8 cellular contexts compared by ENCODE assay signal in the genomic region with DNA sequence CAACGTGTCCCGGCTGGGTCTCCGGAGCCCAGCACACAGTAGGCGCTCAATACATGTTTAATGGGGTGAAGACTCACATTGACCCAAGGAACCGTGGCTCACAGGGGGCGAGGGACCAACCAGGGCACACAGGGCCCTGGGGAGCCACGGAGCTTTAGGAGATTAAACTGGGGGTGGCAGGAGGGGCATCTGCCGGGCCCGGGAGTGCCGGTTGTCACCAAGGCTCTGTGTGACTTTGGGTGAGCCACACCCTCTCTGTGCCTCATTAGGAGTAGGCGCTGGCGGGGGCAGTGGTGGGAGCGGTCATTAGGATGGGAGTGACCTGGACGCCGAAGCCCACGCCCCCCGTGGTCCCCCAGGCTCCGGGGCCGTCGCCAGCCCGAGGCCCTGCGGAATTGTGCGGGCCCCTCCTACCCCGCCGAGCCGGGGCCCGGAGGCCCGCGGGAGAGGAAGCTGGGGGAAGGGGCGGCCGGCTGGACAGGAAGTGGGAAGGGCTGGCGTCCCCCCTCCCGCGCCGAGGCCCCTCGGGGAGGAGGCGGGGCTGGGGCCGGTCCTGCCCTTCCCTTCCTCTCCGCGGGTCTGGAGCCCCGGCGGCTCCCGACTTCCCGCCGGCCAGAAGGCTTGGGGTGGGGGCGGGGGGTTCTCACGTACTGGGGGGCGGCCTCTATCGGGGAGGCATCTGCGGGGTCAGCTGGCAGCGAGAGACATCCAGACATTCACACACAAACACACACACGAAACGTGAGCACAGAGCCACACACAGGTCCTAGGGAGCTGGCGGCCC. TPM values are rescaled to one million over a fixed set of nuclear protein-coding genes. Genes with fewer than 3 reads are reported as not detected.
DNase-seq lines count a peak whose midpoint lies in the region; ATAC-seq, FAIRE-seq and TF ChIP-seq lines count a peak whose summit lies in the region.

No MANE protein-coding gene starts in this region.

- DNase-seq in HTR-8/SVneo (ENCODE audit: insufficient read length, low spot score) (peak; percentile 85), SHP77 (lab: John Stamatoyannopoulos, UW) (peak; percentile 77 to 87), cerebellar cortex (ENCODE audit: low spot score) (peak; percentile 83), kidney epithelial cell (ENCODE audit: low read depth) (no peak), LoVo (ENCODE audit: low spot score) (no peak)

- peaks cover 64% of the 10 kb centered on the region for H3K27me3 Mint-ChIP-seq in stimulated activated memory B cell treated with anti-CD40 and anti-IgM and Interleukin-4, amounts not matched to agents 10 μg/mL and 1 μg/mL and 100 μg/mL, for 72 hours

- peaks cover 67% of the 10 kb centered on the region for H3K4me1 ChIP-seq in DOHH2 (ENCODE audit: control insufficient read depth, low read length)

- H4K20me1 ChIP-seq in DOHH2 (ENCODE audit: control insufficient read depth, insufficient read depth, low read depth, low read length): no peaks in the 10 kb centered on the region

- peak overlapping the region; percentile 87 for H3K27ac ChIP-seq in DOHH2 (ENCODE audit: low read depth, low read length)

- H3F3A ChIP-seq in DOHH2 (ENCODE audit: control insufficient read depth, insufficient read depth): peaks cover 36% of the 10 kb centered on the region

- TF ChIP-seq CTCF in DOHH2 (IDR thresholded peaks at IDR 0.05; ENCODE audit: low read depth, low read length, poor library complexity, severe bottlenecking) (no peak), kidney epithelial cell (IDR thresholded peaks at IDR 0.05; ENCODE audit: insufficient read depth, low read length, poor library complexity, severe bottlenecking) (no peak)

- H3K27ac Mint-ChIP-seq in stimulated activated memory B cell treated with anti-CD40 and anti-IgM and Interleukin-4, amounts not matched to agents 10 μg/mL and 1 μg/mL and 100 μg/mL, for 72 hours: peak overlapping the region; percentile 50

- ATAC-seq in stimulated activated memory B cell treated with anti-CD40 and anti-IgM and Interleukin-4, amounts not matched to agents 10 μg/mL and 1 μg/mL and 100 μg/mL, for 72 hours: no peak
- ATAC-seq in HG02870 (IDR thresholded peaks at IDR 0.05; ENCODE audit: unreplicated experiment): no peak

- H3K9me2 ChIP-seq in DOHH2 (replicated peaks; ENCODE audit: control insufficient read depth, low read length): no peaks in the 10 kb centered on the region

- no peaks in the 10 kb centered on the region for H3K36me3 Mint-ChIP-seq in stimulated activated memory B cell treated with anti-CD40 and anti-IgM and Interleukin-4, amounts not matched to agents 10 μg/mL and 1 μg/mL and 100 μg/mL, for 72 hours

- H3K36me3 ChIP-seq in DOHH2 (ENCODE audit: control insufficient read depth, low read length): peaks cover 14% of the 10 kb centered on the region
- no peaks in the 10 kb centered on the region for H3K36me3 ChIP-seq in kidney epithelial cell (ENCODE audit: control insufficient read depth, insufficient read depth, low read length)

- FAIRE-seq in HTR-8/SVneo (lab: Jason Lieb, UNC): peak; percentile 72

- peak overlapping the region; percentile 78 for H3K4me2 ChIP-seq in DOHH2 (ENCODE audit: low read length)

- H3K4me1 Mint-ChIP-seq in stimulated activated memory B cell treated with anti-CD40 and anti-IgM and Interleukin-4, amounts not matched to agents 10 μg/mL and 1 μg/mL and 100 μg/mL, for 72 hours: peaks cover 75% of the 10 kb centered on the region

- H3K4me3 Mint-ChIP-seq in stimulated activated memory B cell treated with anti-CD40 and anti-IgM and Interleukin-4, amounts not matched to agents 10 μg/mL and 1 μg/mL and 100 μg/mL, for 72 hours: peak overlapping the region; percentile 63

- H3K27me3 ChIP-seq in DOHH2 (ENCODE audit: control insufficient read depth, low read length) (no peaks in the 10 kb centered on the region), kidney epithelial cell (ENCODE audit: control insufficient read depth, insufficient read depth, low read length) (peaks cover under 1% of the 10 kb centered on the region)

- no peaks in the 10 kb centered on the region for H3K9me3 Mint-ChIP-seq in stimulated activated memory B cell treated with anti-CD40 and anti-IgM and Interleukin-4, amounts not matched to agents 10 μg/mL and 1 μg/mL and 100 μg/mL, for 72 hours

- no peaks in the 10 kb centered on the region for H3K9me3 ChIP-seq in DOHH2 (ENCODE audit: control insufficient read depth, insufficient read depth, low read length)

- H3K79me2 ChIP-seq in DOHH2 (ENCODE audit: control insufficient read depth, low read length): peaks cover 30% of the 10 kb centered on the region

- H3K4me3 ChIP-seq in DOHH2 (ENCODE audit: low read length) (peak overlapping the region; percentile 90), kidney epithelial cell (ENCODE audit: low read depth, low read length) (peak overlapping the region; percentile 37)

RNA-seq across cellular contexts. Expression of a gene that starts 1.8 kb away (rescaled TPM):
- 92.6 and 96.2 TPM in 2 replicates for total RNA-seq in kidney epithelial cell

RNA-seq across cellular contexts. Expression of a gene that starts 20.0 kb away (rescaled TPM):
- total RNA-seq in kidney epithelial cell: 0.08 and 0.14 TPM in 2 replicates

RNA-seq across cellular contexts. Expression of a gene that starts 20.5 kb away (rescaled TPM):
- 53.9 and 59.5 TPM in 2 replicates for total RNA-seq in kidney epithelial cell

RNA-seq across cellular contexts. Expression of a gene that starts 31.5 kb away (rescaled TPM):
- total RNA-seq in kidney epithelial cell: 637 and 822 TPM in 2 replicates

Comparison
In these comparisons a context has a peak if more than half of its experiments do, and no peak if none do; other contexts are left out.
1. DNase-seq: peak in HTR-8/SVneo (single experiment), SHP77 (2 of 2) and cerebellar cortex (single experiment); none in kidney epithelial cell (single experiment) and LoVo (single experiment).